Comparison of ENCODE assay signal across 8 cellular contexts in the genomic region with DNA sequence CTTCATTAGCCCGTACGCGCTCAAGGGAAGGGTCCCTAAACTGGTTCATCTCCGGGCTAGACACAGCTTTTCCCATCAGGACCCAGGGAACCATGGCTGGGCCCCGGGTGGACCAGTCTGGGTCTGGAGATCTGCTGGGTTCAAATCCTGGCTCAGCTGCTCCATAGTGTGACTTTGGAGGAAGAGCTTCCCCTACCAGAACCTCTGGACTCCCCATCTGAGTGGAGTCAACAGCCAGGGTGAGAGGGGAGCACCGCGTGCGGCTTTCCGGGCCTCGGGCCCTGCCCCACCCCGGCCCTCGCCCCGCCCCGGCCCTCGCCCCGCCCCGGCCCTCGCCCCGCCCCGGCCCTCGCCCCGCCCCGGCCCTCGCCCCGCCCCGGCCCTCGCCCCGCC. TPM values are rescaled to one million over a fixed set of nuclear protein-coding genes. Genes with fewer than 3 reads are reported as not detected.
DNase-seq lines count a peak whose midpoint lies in the region; ATAC-seq and TF ChIP-seq lines count a peak whose summit lies in the region.

No MANE protein-coding gene starts in this region.

- intact Hi-C loops in breast epithelium (cut with DNase I; ENCODE audit: low total_unique reads), result no loop called here
- intact Hi-C loops in naive thymus-derived CD4-positive, alpha-beta T cell (cut with micrococcal nuclease), result loop anchor here (2.0 to 10.0 kb wide), 6 partner anchors 99 to 941 kb away; partner anchors contain the start of genes WDR25 (in 2 of the 2), CCDC85C (in 1 of the 2) and SLC25A29 (in 1 of the 2)
- intact Hi-C loops in activated T-helper 2 cell treated with anti-CD3 and anti-CD28 coated beads, Interferon-gamma antibody, Interleukin-2, Interleukin-4, amounts not matched to agents 10 μg/mL and 5 μg/mL and 100 μg/mL, durations not matched to agents 14 hours and 24 hours and 36 hours (cut with micrococcal nuclease), result loop anchor here (5.0 kb wide), 1 partner anchor 96 kb away; no protein-coding TSS in a partner anchor

- ATAC-seq in CD4-positive, CD25-positive, alpha-beta regulatory T cell (ENCODE audit: low read depth in 2 of 2), result peak; percentile 47 to 48
- ATAC-seq in naive thymus-derived CD4-positive, alpha-beta T cell, result no peak

- DNase-seq in CD4-positive, CD25-positive, alpha-beta regulatory T cell, result peak in 1 of 3 donors; percentile 40
- DNase-seq in HL-60 (ENCODE audit: low read depth in 1 of 2, low spot score in 1 of 2), result peak in 1 of 2 experiments; percentile 15
- no peak for DNase-seq in breast epithelium (ENCODE audit: low spot score in 2 of 2)
- DNase-seq in naive thymus-derived CD4-positive, alpha-beta T cell, result peak in 2 of 9 donors; percentile 24 to 55
- DNase-seq in HuH-7.5 (ENCODE audit: low spot score), result no peak
- no peak for DNase-seq in activated T-helper 2 cell treated with anti-CD3 and anti-CD28 coated beads, Interferon-gamma antibody, Interleukin-2, Interleukin-4, amounts not matched to agents 10 μg/mL and 5 μg/mL and 100 μg/mL, durations not matched to agents 14 hours and 24 hours and 36 hours (ENCODE audit: low spot score)
- DNase-seq in ACHN, result no peak
- DNase-seq in activated CD4-positive, alpha-beta T cell treated with anti-CD3 and anti-CD28 coated beads for 4 hours, result no peak

- no peaks in the 10 kb centered on the region for H3K9me3 ChIP-seq in CD4-positive, CD25-positive, alpha-beta regulatory T cell (ENCODE audit: control insufficient read depth in 2 of 2, low read length in 2 of 2)
- no peaks in the 10 kb centered on the region for H3K9me3 ChIP-seq in breast epithelium
- no peaks in the 10 kb centered on the region for H3K9me3 ChIP-seq in naive thymus-derived CD4-positive, alpha-beta T cell (ENCODE audit: control insufficient read depth in 2 of 3, low read length in 3 of 3)

- POLR2A ChIA-PET in naive thymus-derived CD4-positive, alpha-beta T cell (lab: Charles Lee), result interaction anchor here (0.7 to 2.3 kb wide), 4 partner anchors 13 to 100 kb away, joined by 3 to 12 read pairs (median 7); no protein-coding TSS in a partner anchor

- H3K27me3 ChIP-seq in CD4-positive, CD25-positive, alpha-beta regulatory T cell (ENCODE audit: control insufficient read depth, insufficient read depth, low read length), result no peaks in the 10 kb centered on the region
- no peaks in the 10 kb centered on the region for H3K27me3 ChIP-seq in HL-60 (ENCODE audit: insufficient read depth, poor library complexity, severe bottlenecking)
- no peaks in the 10 kb centered on the region for H3K27me3 ChIP-seq in breast epithelium
- no peaks in the 10 kb centered on the region for H3K27me3 ChIP-seq in naive thymus-derived CD4-positive, alpha-beta T cell (ENCODE audit: control insufficient read depth in 2 of 2, insufficient read depth in 2 of 2, low read length in 2 of 2)

- H3K9me3 Mint-ChIP-seq in CD4-positive, CD25-positive, alpha-beta regulatory T cell, result no peaks in the 10 kb centered on the region
- no peaks in the 10 kb centered on the region for H3K9me3 Mint-ChIP-seq in naive thymus-derived CD4-positive, alpha-beta T cell
- H3K9me3 Mint-ChIP-seq in activated T-helper 2 cell treated with anti-CD3 and anti-CD28 coated beads, Interferon-gamma antibody, Interleukin-2, Interleukin-4, amounts not matched to agents 10 μg/mL and 5 μg/mL and 100 μg/mL, durations not matched to agents 14 hours and 24 hours and 36 hours, result no peaks in the 10 kb centered on the region

- in situ Hi-C loops in ACHN (cut with HindIII; ENCODE audit: low pct_ligation_motif_present, low pct_unique_long_range_greater_than_20kb, low sequenced_read_pairs), result no loop called here

- no peak overlapping the region for H3K4me3 ChIP-seq in CD4-positive, CD25-positive, alpha-beta regulatory T cell (ENCODE audit: low read depth, low read length)
- H3K4me3 ChIP-seq in HL-60 (replicated peaks; ENCODE audit: insufficient read depth, low read length) (no peak overlapping the region), breast epithelium (peak overlapping the region; percentile 39 to 66 (median 46))
- no peak overlapping the region for H3K4me3 ChIP-seq in naive thymus-derived CD4-positive, alpha-beta T cell (ENCODE audit: low read length)

- H3K36me3 Mint-ChIP-seq in CD4-positive, CD25-positive, alpha-beta regulatory T cell, result no peaks in the 10 kb centered on the region
- no peaks in the 10 kb centered on the region for H3K36me3 Mint-ChIP-seq in naive thymus-derived CD4-positive, alpha-beta T cell
- H3K36me3 Mint-ChIP-seq in activated T-helper 2 cell treated with anti-CD3 and anti-CD28 coated beads, Interferon-gamma antibody, Interleukin-2, Interleukin-4, amounts not matched to agents 10 μg/mL and 5 μg/mL and 100 μg/mL, durations not matched to agents 14 hours and 24 hours and 36 hours (ENCODE audit: low read depth), result no peaks in the 10 kb centered on the region

- peak overlapping the region; percentile 61 to 68 (median 66) for H3K4me3 Mint-ChIP-seq in CD4-positive, CD25-positive, alpha-beta regulatory T cell
- peak overlapping the region; percentile 33 to 87 (median 66) for H3K4me3 Mint-ChIP-seq in naive thymus-derived CD4-positive, alpha-beta T cell
- no peak overlapping the region for H3K4me3 Mint-ChIP-seq in activated T-helper 2 cell treated with anti-CD3 and anti-CD28 coated beads, Interferon-gamma antibody, Interleukin-2, Interleukin-4, amounts not matched to agents 10 μg/mL and 5 μg/mL and 100 μg/mL, durations not matched to agents 14 hours and 24 hours and 36 hours (ENCODE audit: low read depth)

- CTCF ChIA-PET in naive thymus-derived CD4-positive, alpha-beta T cell (lab: Charles Lee), result no interaction called here

- peak overlapping the region in 2 of 3 donors; percentile 69 for H3K27ac Mint-ChIP-seq in CD4-positive, CD25-positive, alpha-beta regulatory T cell
- H3K27ac Mint-ChIP-seq in naive thymus-derived CD4-positive, alpha-beta T cell, result peak overlapping the region; percentile 25 to 92 (median 76)
- no peak overlapping the region for H3K27ac Mint-ChIP-seq in activated T-helper 2 cell treated with anti-CD3 and anti-CD28 coated beads, Interferon-gamma antibody, Interleukin-2, Interleukin-4, amounts not matched to agents 10 μg/mL and 5 μg/mL and 100 μg/mL, durations not matched to agents 14 hours and 24 hours and 36 hours

- peak overlapping the region; percentile 63 for H3K27ac ChIP-seq in CD4-positive, CD25-positive, alpha-beta regulatory T cell (ENCODE audit: insufficient read depth, low read length, poor library complexity, severe bottlenecking)
- H3K27ac ChIP-seq in HL-60 (replicated peaks) (0 out of 2 replicates have a peak overlapping the region, but pooled peaks have one; percentile 17), breast epithelium (peak overlapping the region; percentile 70 to 87)
- peak overlapping the region; percentile 64 for H3K27ac ChIP-seq in naive thymus-derived CD4-positive, alpha-beta T cell (ENCODE audit: low read depth, low read length)

- no peak for TF ChIP-seq CTCF in HL-60 (IDR thresholded peaks at IDR 0.05; ENCODE audit: insufficient read depth, low read length)
- TF ChIP-seq CTCF in breast epithelium (IDR thresholded peaks at IDR 0.05), result no peak

- no peak for TF ChIP-seq POLR2A in breast epithelium (IDR thresholded peaks at IDR 0.05)

- peaks cover 0 to 39% (median 1%) of the 10 kb centered on the region in 4 donors for H3K4me1 Mint-ChIP-seq in CD4-positive, CD25-positive, alpha-beta regulatory T cell
- peaks cover 9 to 38% (median 24%) of the 10 kb centered on the region in 7 donors for H3K4me1 Mint-ChIP-seq in naive thymus-derived CD4-positive, alpha-beta T cell
- H3K4me1 Mint-ChIP-seq in activated T-helper 2 cell treated with anti-CD3 and anti-CD28 coated beads, Interferon-gamma antibody, Interleukin-2, Interleukin-4, amounts not matched to agents 10 μg/mL and 5 μg/mL and 100 μg/mL, durations not matched to agents 14 hours and 24 hours and 36 hours (ENCODE audit: low read depth), result peaks cover 8% of the 10 kb centered on the region

- H3K36me3 ChIP-seq in CD4-positive, CD25-positive, alpha-beta regulatory T cell (ENCODE audit: control insufficient read depth, insufficient read depth, low read length), result no peaks in the 10 kb centered on the region
- no peaks in the 10 kb centered on the region for H3K36me3 ChIP-seq in breast epithelium
- H3K36me3 ChIP-seq in naive thymus-derived CD4-positive, alpha-beta T cell (ENCODE audit: control insufficient read depth in 2 of 3, insufficient read depth in 3 of 3, low read length in 3 of 3), result no peaks in the 10 kb centered on the region

- peaks cover 23% of the 10 kb centered on the region for H3K4me1 ChIP-seq in CD4-positive, CD25-positive, alpha-beta regulatory T cell (ENCODE audit: control insufficient read depth, insufficient read depth, low read length, poor library complexity, severe bottlenecking)
- no peaks in the 10 kb centered on the region for H3K4me1 ChIP-seq in breast epithelium
- peaks cover 27 to 28% of the 10 kb centered on the region in 2 donors for H3K4me1 ChIP-seq in naive thymus-derived CD4-positive, alpha-beta T cell (ENCODE audit: control insufficient read depth in 2 of 2, insufficient read depth in 2 of 2, low read length in 2 of 2)

- H3K27me3 Mint-ChIP-seq in CD4-positive, CD25-positive, alpha-beta regulatory T cell, result peaks cover 6% of the 10 kb centered on the region
- H3K27me3 Mint-ChIP-seq in naive thymus-derived CD4-positive, alpha-beta T cell, result no peaks in the 10 kb centered on the region
- no peaks in the 10 kb centered on the region for H3K27me3 Mint-ChIP-seq in activated T-helper 2 cell treated with anti-CD3 and anti-CD28 coated beads, Interferon-gamma antibody, Interleukin-2, Interleukin-4, amounts not matched to agents 10 μg/mL and 5 μg/mL and 100 μg/mL, durations not matched to agents 14 hours and 24 hours and 36 hours (ENCODE audit: low read depth)

RNA-seq across cellular contexts. Expression of gene BEGAIN, which starts 41.2 kb away (rescaled TPM):
- total RNA-seq in CD4-positive, CD25-positive, alpha-beta regulatory T cell, result 1.3 TPM
- polyA plus RNA-seq in CD4-positive, CD25-positive, alpha-beta regulatory T cell, result under 1 TPM in 3 of 4 donors, not detected in 1; 0.29 to 0.53 (median 0.47) TPM
- 1 to 10 TPM in 2 of 3 donors, under 1 TPM in 1; 0.64 to 4.1 (median 2.0) TPM for total RNA-seq in breast epithelium
- total RNA-seq in naive thymus-derived CD4-positive, alpha-beta T cell, result 1 to 10 TPM in 4 of 5 experiments, under 1 TPM in 1; 0.73 to 2.4 (median 1.5) TPM
- polyA plus RNA-seq in naive thymus-derived CD4-positive, alpha-beta T cell, result under 1 TPM; 0.38 to 0.64 TPM
- 3.4 and 3.5 TPM in 2 replicates for total RNA-seq in activated T-helper 2 cell treated with anti-CD3 and anti-CD28 coated beads, Interferon-gamma antibody, Interleukin-2, Interleukin-4, amounts not matched to agents 10 μg/mL and 5 μg/mL and 100 μg/mL, durations not matched to agents 14 hours and 24 hours and 36 hours

Comparison
In these comparisons a context has a peak if more than half of its experiments do, and no peak if none do; other contexts are left out.
1. H3K27ac ChIP-seq: peak in every context shown above with its lines; median percentile 78 in breast epithelium; 64 in naive thymus-derived CD4-positive, alpha-beta T cell; 63 in CD4-positive, CD25-positive, alpha-beta regulatory T cell; 17 in HL-60.
2. H3K4me3 ChIP-seq: peak in breast epithelium (3 of 3); none in CD4-positive, CD25-positive, alpha-beta regulatory T cell (single experiment), HL-60 (single experiment) and naive thymus-derived CD4-positive, alpha-beta T cell (single experiment).